Comparison of ENCODE assay signal across 26 cellular contexts in the genomic region with DNA sequence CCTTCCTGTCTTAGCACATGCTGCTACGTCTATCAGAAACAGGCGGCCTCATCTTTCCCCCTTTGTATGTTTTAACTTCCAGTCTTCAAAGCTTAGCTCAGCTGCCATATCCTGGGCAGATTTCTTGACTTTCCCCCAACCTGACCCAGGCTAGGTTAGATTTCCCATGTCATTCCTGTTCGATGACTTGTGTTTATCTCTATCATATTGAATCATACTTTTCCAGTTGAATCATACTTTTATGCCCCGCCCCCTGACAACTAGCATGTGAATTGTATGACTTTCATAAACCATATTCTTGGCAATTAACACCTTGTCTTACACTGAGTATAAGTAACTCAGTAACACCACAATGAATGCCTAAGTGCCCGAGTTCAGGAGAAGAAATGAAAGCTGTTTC.
A peak's percentile ranks its signal among the peaks of the same experiment; 100 is the strongest.
DNase-seq lines count a peak whose midpoint lies in the region; ATAC-seq and TF ChIP-seq lines count a peak whose summit lies in the region.
"Had no signal": no experiment of that assay in that cellular context is flagged by ENCODE, and none has a peak within 500 bp of the region (broad histone marks: within the 10 kb centered on the region; RNA-seq: fewer than 3 reads in every experiment).

No MANE protein-coding gene starts in this region.

- H3K9ac ChIP-seq in PC-3 (ENCODE audit: low read length): no peak overlapping the region
- H3K9ac ChIP-seq: neural progenitor cell had no signal

- H2AFZ ChIP-seq in PC-3 (ENCODE audit: low read length): no peak overlapping the region
- H2AFZ ChIP-seq: neural progenitor cell had no signal

- H3K4me2 ChIP-seq in PC-3 (ENCODE audit: low read length): no peak overlapping the region
- H3K4me2 ChIP-seq: A549, neural progenitor cell, smooth muscle cell had no signal

- no peaks in the 10 kb centered on the region for H3F3A ChIP-seq in PC-3 (ENCODE audit: low read length, unreplicated experiment)

- H3K9me3 ChIP-seq in PC-3 (ENCODE audit: low read length): no peaks in the 10 kb centered on the region; the same call in 1 of the 2 replicates
- H3K9me3 ChIP-seq: A549, left ventricle myocardium inferior, right atrium auricular region had no signal

- no peaks in the 10 kb centered on the region for H3K79me2 ChIP-seq in PC-3 (ENCODE audit: low read length)

- CTCF ChIA-PET in PC-3 (lab: Charles Lee): no interaction called here

- H3K9me2 ChIP-seq in PC-3 (replicated peaks; ENCODE audit: low read length): no peaks in the 10 kb centered on the region

- H3K27me3 ChIP-seq in PC-3 (ENCODE audit: low read length): no peaks in the 10 kb centered on the region
- H3K27me3 ChIP-seq: right atrium auricular region had no signal

- TF ChIP-seq CTCF in PC-3 (conservative IDR thresholded peaks at IDR 0.05; ENCODE audit: low read depth, low read length) (no peak), choroid plexus epithelial cell (conservative IDR thresholded peaks at IDR 0.05; ENCODE audit: low read depth, low read length) (no peak), GM13977 (IDR thresholded peaks at IDR 0.05; ENCODE audit: extremely low read depth, insufficient read depth, missing control alignments) (no peak)

- ATAC-seq in PC-3 (no peak), GM18502 (IDR thresholded peaks at IDR 0.05; ENCODE audit: poor library complexity, unreplicated experiment) (no peak), HG02642 (IDR thresholded peaks at IDR 0.05; ENCODE audit: poor library complexity, unreplicated experiment) (no peak)
- ATAC-seq: A549; HepG2; stimulated activated naive CD8-positive, alpha-beta T cell treated with anti-CD3 and anti-CD28 coated beads, Interleukin-15, Interleukin-2, amounts not matched to agents 100 U/mL and 50 U/mL, for 24 hours had no signal

- H3K36me3 ChIP-seq in PC-3 (ENCODE audit: low read depth, low read length): no peaks in the 10 kb centered on the region
- H3K36me3 ChIP-seq: left ventricle myocardium inferior, neural progenitor cell, right atrium auricular region had no signal

- in situ Hi-C loops in GM13977 (cut with MboI; ENCODE audit: low pct_unique_long_range_greater_than_20kb, low sequenced_read_pairs, unreplicated experiment): no loop called here

- intact Hi-C loops in PC-3 (cut with micrococcal nuclease): no loop called here

- H3K4me3 ChIP-seq in PC-3 (ENCODE audit: low read length): no peak overlapping the region
- no peak overlapping the region for H3K4me3 ChIP-seq in choroid plexus epithelial cell (ENCODE audit: low read depth, low read length)
- H3K4me3 ChIP-seq: A549, left ventricle myocardium inferior, neural progenitor cell, right atrium auricular region, smooth muscle cell had no signal

- H4K20me1 ChIP-seq in PC-3 (ENCODE audit: low read length): no peaks in the 10 kb centered on the region

- H3K27ac ChIP-seq in PC-3 (ENCODE audit: low read length): no peak overlapping the region
- H3K27ac ChIP-seq: A549, left ventricle myocardium inferior, neural progenitor cell, right atrium auricular region had no signal

- POLR2A ChIA-PET in PC-3 (lab: Charles Lee; ENCODE audit: unreplicated experiment): no interaction called here

- DNase-seq in Daoy (ENCODE audit: low read depth) (peak; percentile 39), PC-3 (peak; percentile 3), choroid plexus epithelial cell (ENCODE audit: low read depth) (peak; percentile 36), kidney tubule cell (ENCODE audit: low spot score) (peak; percentile 40), GM13977 (ENCODE audit: low spot score) (no peak), germinal center (ENCODE audit: low spot score) (no peak)
- DNase-seq: activated CD4-positive, alpha-beta T cell treated with anti-CD3 and anti-CD28 coated beads, Interleukin-2, amount 50 U/mL, for 48 hours; activated gamma-delta T cell treated with Interleukin-2 at 50 U/mL for 16 hours; activated naive CD8-positive, alpha-beta T cell treated with anti-CD3 and anti-CD28 coated beads, Interleukin-2, amount 10 ng/mL, durations not matched to agents 7 days and 5 days; activated T-cell treated with anti-CD3 and anti-CD28 coated beads, Interleukin-2, amount 50 U/mL, for 48 hours; aorta; central memory CD4-positive, alpha-beta T cell; HCEC 1CT; Kasumi-1; left ventricle myocardium inferior; NCI-H1105; NCI-H187; NCI-H510A; stimulated activated naive CD8-positive, alpha-beta T cell treated with anti-CD3 and anti-CD28 coated beads, Interleukin-15, Interleukin-2, amounts not matched to agents 100 U/mL and 50 U/mL, for 24 hours had no signal

- BruUV-seq in PC-3 (replicated peaks; lab: Mats Ljungman, UMichigan): no TSS peak

- no peaks in the 10 kb centered on the region for H3K4me1 ChIP-seq in PC-3 (ENCODE audit: insufficient read depth, low read length)
- H3K4me1 ChIP-seq: A549, left ventricle myocardium inferior, neural progenitor cell, right atrium auricular region had no signal

Comparison
In these comparisons a context has a peak if more than half of its experiments do, and no peak if none do; other contexts are left out.
1. DNase-seq: peak in Daoy (single experiment), PC-3 (single experiment), choroid plexus epithelial cell (single experiment) and kidney tubule cell (single experiment); none in GM13977 (single experiment) and germinal center (single experiment).